8 cellular contexts compared by ENCODE assay signal in the genomic region with DNA sequence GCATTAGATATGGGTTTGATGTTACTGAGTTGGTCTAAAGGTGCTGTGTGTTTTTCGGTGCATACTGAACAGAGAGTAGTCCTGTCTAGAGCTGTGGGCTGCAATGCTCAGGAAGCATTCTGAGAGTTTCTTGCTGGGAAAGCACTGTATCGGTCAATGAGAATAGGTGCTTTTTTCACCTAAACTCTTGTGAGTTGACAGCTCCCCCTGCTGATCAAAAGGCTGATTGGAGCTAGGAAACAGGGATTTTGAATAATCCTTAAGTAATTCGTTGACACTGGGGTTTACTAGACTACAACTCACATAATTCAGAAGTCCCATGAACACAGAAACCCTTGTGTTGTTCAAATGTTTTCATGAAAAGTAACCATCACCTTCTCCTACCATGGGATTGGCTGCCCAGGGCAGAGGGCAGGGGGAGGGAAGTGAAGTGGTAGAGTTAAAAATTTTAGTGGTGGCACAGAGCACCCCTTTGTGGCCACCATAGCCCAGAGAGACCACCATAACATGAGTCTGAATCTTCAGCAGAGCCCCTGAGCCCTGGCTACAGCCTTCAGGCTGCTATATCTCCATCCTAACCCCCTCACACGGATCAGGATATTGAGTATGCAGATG. TPM values are rescaled to one million over a fixed set of nuclear protein-coding genes. Genes with fewer than 3 reads are reported as not detected.
DNase-seq lines count a peak whose midpoint lies in the region; ATAC-seq, FAIRE-seq and TF ChIP-seq lines count a peak whose summit lies in the region.

No MANE protein-coding gene starts in this region.

- no peak for TF ChIP-seq EP300 in K562 (IDR thresholded peaks at IDR 0.05; ENCODE audit: low read length)

- CTCF ChIA-PET in RWPE1 (lab: Yijun Ruan, JAX): interaction anchor here (0.6 to 1.4 kb wide), 6 partner anchors 79 to 745 kb away, joined by 3 to 10 read pairs (median 3); no protein-coding TSS in a partner anchor
- CTCF ChIA-PET in K562 (lab: Yijun Ruan, JAX; ENCODE audit: low intra/inter-chr PET ratio): interaction anchor here (0.6 to 1.3 kb wide), 4 partner anchors 271 to 1002 kb away, joined by 3 to 5 read pairs (median 4); no protein-coding TSS in a partner anchor

- POLR2A ChIA-PET in RWPE1 (lab: Yijun Ruan, JAX; ENCODE audit: low non-redundant PET) (no interaction called here), K562 (lab: Yijun Ruan, JAX) (interaction anchor here (0.6 to 1.5 kb wide), 5 partner anchors 9 to 28 kb away, joined by 3 to 5 read pairs (median 4); no protein-coding TSS in a partner anchor)

- no peak overlapping the region for H2AFZ ChIP-seq in K562 (ENCODE audit: low read depth, low read length)

- H3K9me3 ChIP-seq in K562 (replicated peaks; ENCODE audit: control insufficient read depth, insufficient read depth, low read depth, low read length) (no peaks in the 10 kb centered on the region), iPS DF 6.9 (ENCODE audit: control insufficient read depth, insufficient read depth, low read length) (no peaks in the 10 kb centered on the region)

- no TSS peak for BruUV-seq in K562 (replicated peaks; lab: Mats Ljungman, UMichigan)

- no peaks in the 10 kb centered on the region for H3K9me1 ChIP-seq in K562 (ENCODE audit: control insufficient read depth, insufficient read depth, low read length)

- peaks cover 13 to 42% of the 10 kb centered on the region in 2 experiments for H3K27me3 ChIP-seq in K562 (ENCODE audit: control insufficient read depth in 2 of 2, insufficient read depth in 2 of 2, low read length in 2 of 2)
- H3K27me3 ChIP-seq in iPS DF 6.9 (ENCODE audit: control insufficient read depth, insufficient read depth, low read length): no peaks in the 10 kb centered on the region

- TF ChIP-seq POLR2A in K562 (conservative IDR thresholded peaks at IDR 0.05): no peak

- H4K20me1 ChIP-seq in K562 (replicated peaks; ENCODE audit: control insufficient read depth, insufficient read depth, low read length): no peaks in the 10 kb centered on the region

- intact Hi-C loops in K562 (cut with micrococcal nuclease): loop anchor here (2.0 to 10.0 kb wide), 3 partner anchors 270 to 697 kb away; partner anchors contain the start of gene DOCK3

- H3K27ac ChIP-seq in RWPE1: no peak overlapping the region
- no peak overlapping the region for H3K27ac ChIP-seq in K562 (ENCODE audit: extremely low read depth, low read depth, low read length)
- H3K27ac ChIP-seq in iPS DF 6.9 (ENCODE audit: low read length): no peak overlapping the region

- in situ Hi-C loops in K562 (cut with MboI): loop anchor here (10.0 kb wide), 1 partner anchor 267 kb away; no protein-coding TSS in a partner anchor

- 0% methylated on average over 4 of the region's 4 CpGs for WGBS in K562 (ENCODE audit: insufficient coverage, low coverage, missing lambda C conversion rate)
- WGBS in iPS DF 6.9 (ENCODE audit: insufficient coverage, insufficient read length): no CpG with 5 or more reads among the region's 4 CpGs

- TF ChIP-seq CTCF in HFF-Myc (IDR thresholded peaks at IDR 0.05; ENCODE audit: low read depth, low read length, missing control alignments): peak; percentile 65
- TF ChIP-seq CTCF in RWPE1 (conservative IDR thresholded peaks at IDR 0.05; ENCODE audit: low read depth): peak; percentile 73
- peak; percentile 49 to 74 (median 54); a peak in 5 of 6 replicates for TF ChIP-seq CTCF in K562 (IDR thresholded peaks at IDR 0.05 in 2 of 3, conservative IDR thresholded peaks at IDR 0.05 in 1 of 3; ENCODE audit: insufficient read depth in 2 of 3, low read depth in 1 of 3, low read length in 3 of 3)

- H3K4me1 ChIP-seq in K562 (replicated peaks in 1 of 2; ENCODE audit: control insufficient read depth in 2 of 2, insufficient read depth in 2 of 2, low read length in 2 of 2): no peaks in the 10 kb centered on the region; a peak in 2 of 5 replicates
- no peaks in the 10 kb centered on the region for H3K4me1 ChIP-seq in iPS DF 6.9 (ENCODE audit: control insufficient read depth, insufficient read depth, low read length)

- peak; percentile 41 for DNase-seq in DMS114 treated with DMSO at 0.1 percent for 48 hours (lab: John Stamatoyannopoulos, UW; ENCODE audit: unreplicated experiment)
- peak; percentile 51 for DNase-seq in HFF-Myc (ENCODE audit: extremely low read depth, low read depth)
- DNase-seq in RWPE1 (ENCODE audit: low spot score): no peak
- peak; percentile 27 to 58 (median 30) for DNase-seq in K562 (ENCODE audit: extremely low read depth in 1 of 4, low spot score in 3 of 4)
- peak; percentile 57 for DNase-seq in iPS DF 6.9 (ENCODE audit: low read depth, low spot score)
- peak; percentile 65 for DNase-seq in stimulated activated CD4-positive, alpha-beta T cell treated with anti-CD3 and anti-CD28 coated beads, Interleukin-4, amount 100 ng/mL, for 24 hours
- no peak for DNase-seq in NCI-H2107 (lab: John Stamatoyannopoulos, UW)

- H3K79me2 ChIP-seq in K562 (ENCODE audit: control insufficient read depth, insufficient read depth, low read length): no peaks in the 10 kb centered on the region

- FAIRE-seq in K562 (lab: Jason Lieb, UNC): peak; percentile 89

- H3K9ac ChIP-seq in K562 (ENCODE audit: insufficient read depth in 1 of 2, low read depth in 2 of 2, low read length in 2 of 2): no peak overlapping the region

- TF ChIP-seq RAD21 in K562 (CRISPR knock-in tag; conservative IDR thresholded peaks at IDR 0.05 in 1 of 2, IDR thresholded peaks at IDR 0.05 in 1 of 2): peak; percentile 52 to 77

- H3K4me3 ChIP-seq in HFF-Myc (replicated peaks; ENCODE audit: low read depth, low read length) (no peak overlapping the region), K562 (no peak overlapping the region), iPS DF 6.9 (ENCODE audit: low read length) (no peak overlapping the region)

- ATAC-seq in K562: peak; percentile 74
- no peak for ATAC-seq in HG03460 (IDR thresholded peaks at IDR 0.05; ENCODE audit: unreplicated experiment)

- no peak overlapping the region for H3K4me2 ChIP-seq in K562 (ENCODE audit: insufficient read depth, low read length)

- no peaks in the 10 kb centered on the region for H3K36me3 ChIP-seq in K562 (ENCODE audit: control insufficient read depth, insufficient read depth, low read length)
- H3K36me3 ChIP-seq in iPS DF 6.9 (ENCODE audit: control insufficient read depth, insufficient read depth, low read length): no peaks in the 10 kb centered on the region; the same call in 1 of the 2 replicates

TF ChIP-seq in K562, 482 proteins besides CTCF, POLR2A, EP300 and RAD21:
- TF ChIP-seq CHD4 (IDR thresholded peaks at IDR 0.05; ENCODE audit: insufficient read depth, insufficient replicate concordance, low read depth, low read length, poor library complexity, severe bottlenecking) (no peak), ZFP30 (CRISPR knock-in tag; IDR thresholded peaks at IDR 0.05; ENCODE audit: borderline replicate concordance) (no peak), CHD2 (IDR thresholded peaks at IDR 0.05; ENCODE audit: low read depth, low read length) (no peak), SMC3 (conservative IDR thresholded peaks at IDR 0.05; ENCODE audit: insufficient read depth, low read depth, low read length) (peak; percentile 29; the same call in 1 of the 2 replicates), CREM (IDR thresholded peaks at IDR 0.05; ENCODE audit: low read depth) (no peak)
- TF ChIP-seq, protein P1, sequence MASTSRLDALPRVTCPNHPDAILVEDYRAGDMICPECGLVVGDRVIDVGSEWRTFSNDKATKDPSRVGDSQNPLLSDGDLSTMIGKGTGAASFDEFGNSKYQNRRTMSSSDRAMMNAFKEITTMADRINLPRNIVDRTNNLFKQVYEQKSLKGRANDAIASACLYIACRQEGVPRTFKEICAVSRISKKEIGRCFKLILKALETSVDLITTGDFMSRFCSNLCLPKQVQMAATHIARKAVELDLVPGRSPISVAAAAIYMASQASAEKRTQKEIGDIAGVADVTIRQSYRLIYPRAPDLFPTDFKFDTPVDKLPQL (IDR thresholded peaks at IDR 0.05; ENCODE audit: extremely low read depth, insufficient read length): no peak

RNA-seq across cellular contexts. Expression of gene MANF, which starts 13.0 kb away (rescaled TPM):
- 46.5 and 57.2 TPM in 2 replicates for total RNA-seq in K562 (2011; cell fraction: chromatin; rRNA removed; ENCODE audit: low replicate concordance)
- 51.5 and 54.2 TPM in 2 replicates for total RNA-seq in K562 (2011; cell fraction: nucleolus; rRNA removed)
- total RNA-seq in K562 (2011; cell fraction: nucleoplasm; rRNA removed): 62.5 and 67.3 TPM in 2 replicates
- total RNA-seq in K562 (2014; rRNA removed) (41.7 and 58.5 TPM in 2 replicates), K562 (2014; rRNA removed; fragmentation: Illumina TruSeq; extraction: Trizol) (44.9 and 50.8 TPM in 2 replicates), K562 (2015; rRNA removed; fragmentation: Illumina TruSeq; extraction: Trizol) (41.1 and 42.3 TPM in 2 replicates), K562 (2021) (39.3 and 49.9 TPM in 2 replicates)
- polyA plus RNA-seq in K562 (2011; rRNA removed) (44.2 and 47.7 TPM in 2 replicates), K562 (2014; fragmentation: Illumina TruSeq; extraction: Trizol) (51.3 and 52.7 TPM in 2 replicates), K562 (2014; fragmentation: Nextera tagmentation; extraction: Ambion mirVana) (1 to 10 TPM; 6.5 to 7.1 TPM), K562 (2014; rRNA removed) (46.7 and 53.5 TPM in 2 replicates)
- 14.5 and 32.1 TPM in 2 replicates for polyA plus RNA-seq in K562 (2011; cell fraction: cytosol; rRNA removed)
- polyA plus RNA-seq in K562 (2011; cell fraction: nucleus; rRNA removed): 8.8 and 18.7 TPM in 2 replicates
- 48.2 and 67.8 TPM in 2 replicates for polyA plus RNA-seq in K562 (2012)
- polyA minus RNA-seq in K562 (2011; rRNA and poly(A)+ RNA removed): 24.2 and 33.3 TPM in 2 replicates
- 9.8 and 17.6 TPM in 2 replicates for polyA minus RNA-seq in K562 (2011; cell fraction: cytosol; rRNA and poly(A)+ RNA removed)
- polyA minus RNA-seq in K562 (2011; cell fraction: nucleus; rRNA and poly(A)+ RNA removed): 4.2 and 10.3 TPM in 2 replicates

RNA-seq across cellular contexts. Expression of gene RBM15B, which starts 19.0 kb away (rescaled TPM):
- total RNA-seq in K562 (2011; cell fraction: chromatin; rRNA removed; ENCODE audit: low replicate concordance): 7.2 and 16.3 TPM in 2 replicates
- total RNA-seq in K562 (2011; cell fraction: nucleolus; rRNA removed): 13.6 and 16.7 TPM in 2 replicates
- 11.9 and 13.1 TPM in 2 replicates for total RNA-seq in K562 (2011; cell fraction: nucleoplasm; rRNA removed)
- total RNA-seq in K562 (2014; rRNA removed) (14.6 and 19.4 TPM in 2 replicates), K562 (2014; rRNA removed; fragmentation: Illumina TruSeq; extraction: Trizol) (8.1 and 8.8 TPM in 2 replicates), K562 (2015; rRNA removed; fragmentation: Illumina TruSeq; extraction: Trizol) (13.4 and 13.9 TPM in 2 replicates), K562 (2021) (20.7 and 21.0 TPM in 2 replicates)
- polyA plus RNA-seq in K562 (2011; rRNA removed) (4.7 and 6.8 TPM in 2 replicates), K562 (2014; fragmentation: Illumina TruSeq; extraction: Trizol) (13.6 and 13.7 TPM in 2 replicates), K562 (2014; fragmentation: Nextera tagmentation; extraction: Ambion mirVana) (1 to 10 TPM; 1.8 to 1.9 TPM), K562 (2014; rRNA removed) (10.5 and 12.2 TPM in 2 replicates)
- polyA plus RNA-seq in K562 (2011; cell fraction: cytosol; rRNA removed): 6.4 and 10.4 TPM in 2 replicates
- polyA plus RNA-seq in K562 (2011; cell fraction: nucleus; rRNA removed): 4.3 and 6.1 TPM in 2 replicates
- polyA plus RNA-seq in K562 (2012): 10.9 and 12.3 TPM in 2 replicates
- 7.6 and 11.9 TPM in 2 replicates for polyA minus RNA-seq in K562 (2011; rRNA and poly(A)+ RNA removed)
- polyA minus RNA-seq in K562 (2011; cell fraction: cytosol; rRNA and poly(A)+ RNA removed): 8.6 and 9.6 TPM in 2 replicates
- 10.5 and 13.3 TPM in 2 replicates for polyA minus RNA-seq in K562 (2011; cell fraction: nucleus; rRNA and poly(A)+ RNA removed)

Comparison
In these comparisons a context has a peak if more than half of its experiments do, and no peak if none do; other contexts are left out.
1. DNase-seq: peak in DMS114 treated with DMSO at 0.1 percent for 48 hours (single experiment), HFF-Myc (single experiment), K562 (4 of 4), iPS DF 6.9 (single experiment) and stimulated activated CD4-positive, alpha-beta T cell treated with anti-CD3 and anti-CD28 coated beads, Interleukin-4, amount 100 ng/mL, for 24 hours (single experiment); none in RWPE1 (single experiment) and NCI-H2107 (single experiment).
2. Peak in every context shown above with its lines, with median percentiles within 50 percentile points of each other: CTCF ChIP-seq.